6 cellular contexts compared by ENCODE assay signal in the genomic region with DNA sequence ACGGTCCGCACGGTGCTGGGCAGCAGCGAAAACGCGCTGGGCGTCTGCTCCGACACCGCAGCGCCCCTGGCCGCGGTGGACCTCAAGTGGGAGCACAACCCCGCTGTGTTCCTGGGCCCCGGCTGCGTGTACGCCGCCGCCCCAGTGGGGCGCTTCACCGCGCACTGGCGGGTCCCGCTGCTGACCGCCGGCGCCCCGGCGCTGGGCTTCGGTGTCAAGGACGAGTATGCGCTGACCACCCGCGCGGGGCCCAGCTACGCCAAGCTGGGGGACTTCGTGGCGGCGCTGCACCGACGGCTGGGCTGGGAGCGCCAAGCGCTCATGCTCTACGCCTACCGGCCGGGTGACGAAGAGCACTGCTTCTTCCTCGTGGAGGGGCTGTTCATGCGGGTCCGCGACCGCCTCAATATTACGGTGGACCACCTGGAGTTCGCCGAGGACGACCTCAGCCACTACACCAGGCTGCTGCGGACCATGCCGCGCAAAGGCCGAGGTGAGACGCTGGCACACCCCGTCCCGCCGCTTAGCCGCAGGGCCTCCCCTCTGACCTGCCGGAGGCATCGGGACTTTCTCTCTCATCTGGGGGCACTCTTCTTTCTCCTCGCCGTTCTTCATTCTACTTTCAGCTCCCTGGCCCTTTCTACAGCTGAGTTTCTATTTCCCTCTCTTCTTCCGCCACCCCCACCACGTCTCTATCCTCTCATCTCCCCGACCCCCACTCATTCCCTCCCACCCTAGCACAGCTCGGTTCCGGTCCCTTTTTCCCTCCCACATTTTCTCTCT. TPM values are rescaled to one million over a fixed set of nuclear protein-coding genes. Genes with fewer than 3 reads are reported as not detected.
DNase-seq lines count a peak whose midpoint lies in the region; ATAC-seq and TF ChIP-seq lines count a peak whose summit lies in the region.

No MANE protein-coding gene starts in this region.

- no peaks in the 10 kb centered on the region for H3K9me3 ChIP-seq in lower lobe of right lung

- intact Hi-C loops in lower lobe of right lung (cut with DNase I) = no loop called here

- H3K4me3 ChIP-seq in lower lobe of right lung = peak overlapping the region; percentile 76

- ATAC-seq in lower lobe of right lung (peak; percentile 66), GM21447 (IDR thresholded peaks at IDR 0.05; ENCODE audit: unreplicated experiment) (no peak)

- H3K27me3 ChIP-seq in lower lobe of right lung (ENCODE audit: low read depth) = peaks cover 13% of the 10 kb centered on the region

- TF ChIP-seq CTCF in GM20000 (IDR thresholded peaks at IDR 0.05; ENCODE audit: extremely low read depth, missing control alignments) (no peak), lower lobe of right lung (IDR thresholded peaks at IDR 0.05) (peak; percentile 26)

- peaks cover 32% of the 10 kb centered on the region for H3K4me1 ChIP-seq in lower lobe of right lung

- peaks cover 19% of the 10 kb centered on the region for H3K36me3 ChIP-seq in lower lobe of right lung

- DNase-seq in GM20000 (ENCODE audit: low spot score) (peak; percentile 54), lower lobe of right lung (peak; percentile 52), NCI-H1694 treated with DMSO at 0.1 percent for 48 hours (lab: John Stamatoyannopoulos, UW) (no peak), NCI-H128 (lab: John Stamatoyannopoulos, UW; ENCODE audit: unreplicated experiment) (no peak)
- peak; percentile 9 for DNase-seq in activated T-helper 9 cell treated with anti-CD3 and anti-CD28 coated beads, Interleukin-2, amount 50 U/mL, for 16 hours (ENCODE audit: low read depth)

- peak overlapping the region; percentile 77 for H3K27ac ChIP-seq in lower lobe of right lung

RNA-seq across cellular contexts. Expression of a gene that starts 1.0 kb away (rescaled TPM):
- 58.8 TPM for total RNA-seq in lower lobe of right lung

RNA-seq across cellular contexts. Expression of a gene that starts 8.7 kb away (rescaled TPM):
- 83.2 TPM for total RNA-seq in lower lobe of right lung

RNA-seq across cellular contexts. Expression of a gene that starts 21.0 kb away (rescaled TPM):
- total RNA-seq in lower lobe of right lung = 40.2 TPM

RNA-seq across cellular contexts. Expression of a gene that starts 45.7 kb away (rescaled TPM):
- 72.2 TPM for total RNA-seq in lower lobe of right lung

RNA-seq across cellular contexts. Expression of a gene that starts 48.3 kb away (rescaled TPM):
- total RNA-seq in lower lobe of right lung = 77.3 TPM

Comparison
In these comparisons a context has a peak if more than half of its experiments do, and no peak if none do; other contexts are left out.
1. DNase-seq: peak in GM20000 (single experiment), activated T-helper 9 cell treated with anti-CD3 and anti-CD28 coated beads, Interleukin-2, amount 50 U/mL, for 16 hours (single experiment) and lower lobe of right lung (single experiment); none in NCI-H1694 treated with DMSO at 0.1 percent for 48 hours (single experiment) and NCI-H128 (single experiment).